In the genomic region with DNA sequence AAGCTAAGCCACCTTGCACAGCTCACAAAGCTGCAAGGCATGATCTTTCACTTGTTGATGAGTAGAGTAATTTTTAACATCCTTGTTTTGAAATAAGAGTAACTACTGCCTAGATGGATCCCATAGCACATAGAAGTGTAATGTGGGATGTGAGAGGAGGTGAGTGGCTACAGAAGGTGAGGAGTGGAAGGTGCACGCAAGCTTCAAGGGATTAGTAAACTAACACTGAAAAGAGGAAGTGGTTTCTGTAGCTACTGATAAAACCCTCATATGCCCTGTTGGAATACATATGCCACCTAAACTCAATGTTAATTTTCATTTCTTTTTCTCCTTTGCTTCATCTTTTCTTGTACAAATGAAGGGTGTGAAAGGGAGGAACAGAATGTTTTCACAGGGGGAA, we compare ENCODE assay signal across 9 cellular contexts. TPM values are rescaled to one million over a fixed set of nuclear protein-coding genes. Genes with fewer than 3 reads are reported as not detected.
DNase-seq lines count a peak whose midpoint lies in the region; ATAC-seq and TF ChIP-seq lines count a peak whose summit lies in the region.
"Had no signal": no experiment of that assay in that cellular context is flagged by ENCODE, and none has a peak within 500 bp of the region (broad histone marks: within the 10 kb centered on the region; RNA-seq: fewer than 3 reads in every experiment).

No MANE protein-coding gene starts in this region.

- H3K9me2 ChIP-seq in OCI-LY7 (ENCODE audit: insufficient read depth, low read length): no peaks in the 10 kb centered on the region

- H3K36me3 ChIP-seq in OCI-LY7 (ENCODE audit: insufficient read depth, low read length): no peaks in the 10 kb centered on the region
- no peaks in the 10 kb centered on the region for H3K36me3 ChIP-seq in uterus

- DNase-seq in AML-193 (lab: John Stamatoyannopoulos, UW): peak; percentile 57 to 74
- DNase-seq in OCI-LY7 (ENCODE audit: low spot score): peak; percentile 23
- DNase-seq in NCI-H1105 treated with DMSO at 0.1 percent for 48 hours (lab: John Stamatoyannopoulos, UW): no peak
- DNase-seq in SHP77 (lab: John Stamatoyannopoulos, UW): no peak
- DNase-seq in NCI-H226: no peak
- DNase-seq in uterus: no peak
- DNase-seq: amniotic stem cell had no signal

- H2AFZ ChIP-seq in OCI-LY7 (ENCODE audit: low read length): no peak overlapping the region

- TF ChIP-seq CTCF in OCI-LY7 (conservative IDR thresholded peaks at IDR 0.05; ENCODE audit: low read length) (no peak), uterus (IDR thresholded peaks at IDR 0.05) (no peak)

- no TSS peak for BruUV-seq in OCI-LY7 (replicated peaks; lab: Mats Ljungman, UMichigan)

- TF ChIP-seq POLR2A in uterus (IDR thresholded peaks at IDR 0.05): no peak

- no peaks in the 10 kb centered on the region for H4K20me1 ChIP-seq in OCI-LY7 (ENCODE audit: insufficient read depth, low read length)

- POLR2A ChIA-PET in OCI-LY7 (lab: Charles Lee): no interaction called here

- H3K9me3 ChIP-seq in OCI-LY7 (ENCODE audit: low read length) (no peaks in the 10 kb centered on the region), uterus (no peaks in the 10 kb centered on the region)

- intact Hi-C loops in OCI-LY7 (cut with micrococcal nuclease; ENCODE audit: unreplicated experiment) (no loop called here), uterus (cut with DNase I; ENCODE audit: low total_unique reads) (no loop called here)

- H3K27me3 ChIP-seq in uterus: no peaks in the 10 kb centered on the region

- no peak overlapping the region for H3K4me2 ChIP-seq in OCI-LY7 (ENCODE audit: low read length)

- H3K4me1 ChIP-seq in OCI-LY7 (ENCODE audit: insufficient read depth, low read length, poor library complexity, severe bottlenecking) (no peaks in the 10 kb centered on the region), uterus (no peaks in the 10 kb centered on the region)

- CTCF ChIA-PET in OCI-LY7 (lab: Charles Lee; ENCODE audit: unreplicated experiment): no interaction called here

- H3K4me3 ChIP-seq in OCI-LY7 (ENCODE audit: low read depth, low read length, poor library complexity, severe bottlenecking) (no peak overlapping the region), uterus (no peak overlapping the region)

- H3K27ac ChIP-seq in OCI-LY7 (ENCODE audit: low read depth, low read length, poor library complexity, severe bottlenecking) (no peak overlapping the region), uterus (no peak overlapping the region)

- no peaks in the 10 kb centered on the region for H3K79me2 ChIP-seq in OCI-LY7 (ENCODE audit: insufficient read depth, low read depth, low read length)

- ATAC-seq in GM19035 (IDR thresholded peaks at IDR 0.05; ENCODE audit: unreplicated experiment) (peak; percentile 61), HG03039 (IDR thresholded peaks at IDR 0.05; ENCODE audit: unreplicated experiment) (peak; percentile 58)

RNA-seq across cellular contexts. Expression of a gene that starts 22.0 kb away (rescaled TPM):
- 60.5 and 78.2 TPM in 2 replicates for total RNA-seq in OCI-LY7 (2014; rRNA removed; shearing (Covaris generic))
- total RNA-seq in OCI-LY7 (2022): 84.1 and 90.3 TPM in 2 replicates
- 100 to 1,000 TPM in 1 of 4 donors, 10 to 100 TPM in 3; 28.8 to 182 (median 36.3) TPM for total RNA-seq in uterus

Comparison
In these comparisons a context has a peak if more than half of its experiments do, and no peak if none do; other contexts are left out.
1. DNase-seq: peak in AML-193 (2 of 2) and OCI-LY7 (single experiment); none in NCI-H1105 treated with DMSO at 0.1 percent for 48 hours (single experiment), SHP77 (0 of 2), NCI-H226 (single experiment) and uterus (0 of 2).